Comparison of ENCODE assay signal across 8 cellular contexts in genomic region chrX:16445166-16445752, GRCh38.
DNase-seq lines count a peak whose midpoint lies in the region; ATAC-seq and TF ChIP-seq lines count a peak whose summit lies in the region.

No MANE protein-coding gene starts in this region.

- H3K27me3 ChIP-seq in RWPE2 (ENCODE audit: insufficient read depth, poor library complexity, severe bottlenecking) (no peaks in the 10 kb centered on the region), adrenal gland (peaks cover 5% of the 10 kb centered on the region), left lung (peaks cover 0 to 4% of the 10 kb centered on the region in 2 donors)

- H3K4me3 ChIP-seq in RWPE2 (ENCODE audit: severe bottlenecking): no peak overlapping the region
- no peak overlapping the region for H3K4me3 ChIP-seq in adrenal gland
- no peak overlapping the region for H3K4me3 ChIP-seq in left lung

- H3K36me3 ChIP-seq in RWPE2 (ENCODE audit: low read depth) (no peaks in the 10 kb centered on the region), adrenal gland (replicated peaks in 1 of 2) (no peaks in the 10 kb centered on the region), left lung (no peaks in the 10 kb centered on the region)

- TF ChIP-seq POLR2A in adrenal gland (IDR thresholded peaks at IDR 0.05): no peak

- peak; percentile 74 for ATAC-seq in HG03175 (IDR thresholded peaks at IDR 0.05; ENCODE audit: unreplicated experiment)
- no peak for ATAC-seq in RWPE2 (ENCODE audit: low read depth)
- peak; percentile 77 for ATAC-seq in left lung
- no peak for ATAC-seq in GM19452 (IDR thresholded peaks at IDR 0.05; ENCODE audit: unreplicated experiment)

- intact Hi-C loops in adrenal gland (cut with DNase I) (loop anchor here in 1 of 2 donors (10.0 kb wide), 2 partner anchors 230 to 320 kb away; partner anchors contain the start of gene GRPR), left lung (cut with DNase I) (no loop called here)

- no peak overlapping the region for H3K27ac ChIP-seq in RWPE2 (ENCODE audit: poor library complexity, severe bottlenecking)
- no peak overlapping the region for H3K27ac ChIP-seq in adrenal gland
- no peak overlapping the region for H3K27ac ChIP-seq in left lung

- no peaks in the 10 kb centered on the region for H3K9me3 ChIP-seq in RWPE2 (ENCODE audit: severe bottlenecking)
- no peaks in the 10 kb centered on the region for H3K9me3 ChIP-seq in adrenal gland (replicated peaks in 1 of 3)
- H3K9me3 ChIP-seq in left lung: no peaks in the 10 kb centered on the region

- DNase-seq in ACHN (peak; percentile 27), RWPE2 (ENCODE audit: low spot score) (no peak), adrenal gland (peak in 6 of 7 donors; percentile 18 to 54 (median 30)), left lung (no peak)
- DNase-seq in stimulated activated naive CD4-positive, alpha-beta T cell (lab: John Stamatoyannopoulos, UW): peak in 5 of 6 experiments; percentile 3 to 59 (median 13)

- TF ChIP-seq CTCF in GM12873 (IDR thresholded peaks at IDR 0.05; ENCODE audit: insufficient read depth, low read depth, low read length, missing control alignments) (peak; percentile 89), RWPE2 (IDR thresholded peaks at IDR 0.05; ENCODE audit: poor library complexity, severe bottlenecking) (peak; percentile 57), adrenal gland (IDR thresholded peaks at IDR 0.05) (peak; percentile 29 to 63 (median 50)), left lung (IDR thresholded peaks at IDR 0.05) (peak; percentile 36 to 63)

- 35 to 42% (median 37%) methylated on average over 5 to 6 of the region's 6 CpGs; no CpG with 5 or more reads in 1 of the 4 donors for WGBS in adrenal gland, 4 donors

- H3K4me1 ChIP-seq in RWPE2 (ENCODE audit: insufficient read depth, poor library complexity, severe bottlenecking) (no peaks in the 10 kb centered on the region), adrenal gland (replicated peaks in 1 of 2) (no peaks in the 10 kb centered on the region), left lung (no peaks in the 10 kb centered on the region)

- in situ Hi-C loops in ACHN (cut with HindIII; ENCODE audit: low pct_ligation_motif_present, low pct_unique_long_range_greater_than_20kb, low sequenced_read_pairs): no loop called here

Comparison
In these comparisons a context has a peak if more than half of its experiments do, and no peak if none do; other contexts are left out.
1. DNase-seq: peak in ACHN (single experiment), adrenal gland (6 of 7) and stimulated activated naive CD4-positive, alpha-beta T cell (5 of 6); none in RWPE2 (single experiment) and left lung (0 of 2).
2. ATAC-seq: peak in HG03175 (single experiment) and left lung (single experiment); none in RWPE2 (single experiment) and GM19452 (single experiment).
3. Peak in every context shown above with its lines, with median percentiles within 50 percentile points of each other: CTCF ChIP-seq.